ENCODE assay signal across 28 cellular contexts in the genomic region with DNA sequence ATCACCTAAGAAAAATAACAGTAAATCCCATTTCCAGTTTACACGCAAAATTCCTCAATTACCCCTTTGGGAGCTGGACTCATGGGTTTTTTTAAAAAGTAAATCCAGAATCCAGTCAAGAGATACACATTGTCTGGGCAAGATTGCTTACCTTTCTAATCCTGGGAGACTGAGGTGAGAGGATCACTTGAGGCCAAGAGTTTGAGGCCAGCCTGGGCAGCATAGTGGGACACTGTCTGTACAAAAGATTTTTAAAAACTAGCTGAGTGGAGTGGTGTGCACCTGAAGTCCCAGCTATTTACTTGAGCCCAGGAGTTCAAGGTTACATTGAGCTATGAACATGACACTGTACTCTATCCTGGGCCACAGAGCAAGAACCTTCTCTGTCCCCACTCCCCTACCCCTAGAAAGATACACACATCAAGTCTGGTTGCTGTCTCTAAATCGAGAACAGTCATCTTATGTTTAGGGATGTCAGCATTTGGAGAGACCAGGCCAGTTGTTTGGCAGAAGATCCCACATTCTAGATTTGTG.
"Had no signal": no experiment of that assay in that cellular context is flagged by ENCODE, and none has a peak within 500 bp of the region (broad histone marks: within the 10 kb centered on the region; RNA-seq: fewer than 3 reads in every experiment).

No MANE protein-coding gene starts in this region.

- ATAC-seq: esophagus mucosa; foreskin keratinocyte; left colon; mucosa of descending colon; natural killer cell treated with Interleukin-12 subunit alpha and Interleukin-12 subunit beta and Interleukin-15 and Interleukin-18, amount 100 ng/mL, for 72 hours; right cardiac atrium; stimulated activated effector memory CD8-positive, alpha-beta T cell treated with anti-CD3 and anti-CD28 coated beads, Interleukin-12 subunit alpha, Interleukin-12 subunit beta, amount 100 ng/mL, for 72 hours had no signal

- FAIRE-seq: colon, islet of Langerhans, pancreas had no signal

- H3K27me3 Mint-ChIP-seq: memory B cell; naive B cell; natural killer cell treated with Interleukin-12 subunit alpha and Interleukin-12 subunit beta and Interleukin-15 and Interleukin-18, amount 100 ng/mL, for 72 hours; progenitor cell of endocrine pancreas had no signal

- H3K4me1 Mint-ChIP-seq: neural crest cell; stimulated activated effector memory CD8-positive, alpha-beta T cell treated with anti-CD3 and anti-CD28 coated beads, Interleukin-12 subunit alpha, Interleukin-12 subunit beta, amount 100 ng/mL, for 72 hours had no signal

- H3K27ac ChIP-seq: dorsolateral prefrontal cortex, epithelial cell of prostate, foreskin keratinocyte, heart right ventricle, neutrophil, pancreas, stomach, thyroid gland had no signal

- H3K27me3 ChIP-seq: dorsolateral prefrontal cortex, foreskin keratinocyte, heart right ventricle, neutrophil, pancreas, sigmoid colon, stomach, thyroid gland had no signal

- H3K4me3 Mint-ChIP-seq: memory B cell; naive B cell; natural killer cell treated with Interleukin-12 subunit alpha and Interleukin-12 subunit beta and Interleukin-15 and Interleukin-18, amount 100 ng/mL, for 72 hours; neural crest cell; stimulated activated effector memory CD8-positive, alpha-beta T cell treated with anti-CD3 and anti-CD28 coated beads, Interleukin-12 subunit alpha, Interleukin-12 subunit beta, amount 100 ng/mL, for 72 hours had no signal

- H3K4me1 ChIP-seq: foreskin keratinocyte, thyroid gland had no signal

- H3K9me3 Mint-ChIP-seq: memory B cell; naive B cell; natural killer cell treated with Interleukin-12 subunit alpha and Interleukin-12 subunit beta and Interleukin-15 and Interleukin-18, amount 100 ng/mL, for 72 hours; neural crest cell; stimulated activated effector memory CD8-positive, alpha-beta T cell treated with anti-CD3 and anti-CD28 coated beads, Interleukin-12 subunit alpha, Interleukin-12 subunit beta, amount 100 ng/mL, for 72 hours had no signal

- DNase-seq: dorsolateral prefrontal cortex; effector CD4-positive, alpha-beta T cell; glutamatergic neuron; heart right ventricle; hippocampal formation; left colon; mucosa of descending colon; naive B cell; pancreas; right cardiac atrium; sigmoid colon; stimulated activated CD4-positive, alpha-beta T cell treated with anti-CD3 and anti-CD28 coated beads, Interleukin-2, amount 100 ng/mL, for 24 hours; stimulated activated CD4-positive, alpha-beta T cell treated with anti-CD3 and anti-CD28 coated beads, Interleukin-4, amount 100 ng/mL, for 24 hours; stimulated activated naive CD4-positive, alpha-beta T cell treated with Interleukin-2 at 50 U/mL for 16 hours; stomach; thyroid gland had no signal

- H3K9me3 ChIP-seq: heart right ventricle, mucosa of descending colon, neutrophil, pancreas, sigmoid colon, stomach, thyroid gland had no signal

- H3K27ac Mint-ChIP-seq: memory B cell; stimulated activated effector memory CD8-positive, alpha-beta T cell treated with anti-CD3 and anti-CD28 coated beads, Interleukin-12 subunit alpha, Interleukin-12 subunit beta, amount 100 ng/mL, for 72 hours had no signal

- H3K4me3 ChIP-seq: dorsolateral prefrontal cortex, heart right ventricle, lung, mucosa of descending colon, pancreas, sigmoid colon, stomach, thyroid gland had no signal
